ENCODE assay signal across 15 cellular contexts in the genomic region with DNA sequence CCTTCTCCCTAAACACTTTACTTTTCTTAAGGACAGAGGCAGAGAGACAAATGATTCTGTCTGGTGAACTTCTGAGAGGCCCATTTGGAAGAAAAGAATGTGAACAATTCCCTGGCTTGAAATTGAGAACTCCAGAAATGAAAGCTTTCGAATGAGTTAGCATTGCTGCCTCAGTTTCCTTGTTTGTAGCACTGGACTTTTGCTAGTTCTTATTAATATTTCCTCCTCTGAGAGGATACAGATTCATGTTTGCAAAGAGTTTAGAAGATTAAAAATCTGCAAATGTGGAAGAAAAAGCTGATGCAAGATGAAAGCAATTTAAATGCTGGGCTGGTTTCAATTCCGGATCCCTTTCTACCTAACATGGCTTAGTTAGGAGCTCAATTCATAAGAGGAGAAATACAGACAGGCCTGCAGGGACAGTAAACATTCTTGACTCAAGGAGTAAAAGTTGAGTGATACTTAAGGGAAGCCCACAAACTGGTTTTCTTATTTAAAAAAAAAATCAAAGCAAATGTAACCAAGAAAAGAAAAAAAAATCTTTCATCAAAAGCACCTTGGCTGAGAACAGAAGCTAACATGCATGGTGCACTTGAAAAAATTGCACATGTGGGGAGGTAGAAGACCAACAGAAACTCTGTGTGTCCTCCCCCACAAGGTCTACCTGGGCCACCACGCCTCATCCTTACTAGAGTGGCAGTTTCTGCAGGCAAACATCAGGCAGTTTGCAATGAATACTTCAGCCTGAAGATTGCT. TPM values are rescaled to one million over a fixed set of nuclear protein-coding genes. Genes with fewer than 3 reads are reported as not detected.
A peak's percentile ranks its signal among the peaks of the same experiment; 100 is the strongest.
DNase-seq lines count a peak whose midpoint lies in the region; ATAC-seq and TF ChIP-seq lines count a peak whose summit lies in the region.
"Had no signal": no experiment of that assay in that cellular context is flagged by ENCODE, and none has a peak within 500 bp of the region (broad histone marks: within the 10 kb centered on the region; RNA-seq: fewer than 3 reads in every experiment).

No MANE protein-coding gene starts in this region.

- ATAC-seq in left cardiac atrium (no peak), left colon (peak; percentile 9)

- peaks cover 17% of the 10 kb centered on the region for H3K4me1 ChIP-seq in left ventricle myocardium inferior

- H3K4me3 Mint-ChIP-seq in type B pancreatic cell = peak overlapping the region; percentile 4

- H3K9ac ChIP-seq in SK-N-MC (ENCODE audit: insufficient read length) = peak overlapping the region; percentile 43

- no peak overlapping the region for H3K4me3 ChIP-seq in left ventricle myocardium inferior
- H3K4me3 ChIP-seq in SK-N-MC = no peak overlapping the region; the same call in 1 of the 2 replicates

- TF ChIP-seq CTCF in left ventricle myocardium inferior (IDR thresholded peaks at IDR 0.05; ENCODE audit: borderline replicate concordance) = no peak
- no peak for TF ChIP-seq CTCF in type B pancreatic cell (conservative IDR thresholded peaks at IDR 0.05)
- no peak for TF ChIP-seq CTCF in GM20000 (IDR thresholded peaks at IDR 0.05; ENCODE audit: extremely low read depth, missing control alignments)

- DNase-seq in left ventricle myocardium inferior = no peak
- DNase-seq in left cardiac atrium = no peak
- no peak for DNase-seq in SK-N-MC (ENCODE audit: low read depth, low spot score)
- no peak for DNase-seq in left colon
- no peak for DNase-seq in type B pancreatic cell (ENCODE audit: extremely low spot score, unreplicated experiment)
- DNase-seq in GM20000 (ENCODE audit: low spot score) = no peak
- no peak for DNase-seq in glomerular visceral epithelial cell (ENCODE audit: extremely low spot score)
- DNase-seq in stimulated activated CD4-positive, alpha-beta T cell treated with anti-CD3 and anti-CD28 coated beads, Interleukin-4, amount 100 ng/mL, for 24 hours = no peak
- DNase-seq: activated CD4-positive, CD25-positive, alpha-beta regulatory T cell; effector CD8-positive, alpha-beta T cell; head of caudate nucleus; KG1; NCI-H748 treated with DMSO at 0.1 percent for 48 hours had no signal

- H3K27me3 ChIP-seq in left ventricle myocardium inferior (ENCODE audit: low read depth) = peaks cover 34% of the 10 kb centered on the region

- H3K36me3 Mint-ChIP-seq in type B pancreatic cell = peaks cover 3% of the 10 kb centered on the region

- H3K27ac ChIP-seq in left ventricle myocardium inferior (replicated peaks) (peak overlapping the region; percentile 47), SK-N-MC (peak overlapping the region; percentile 62; the same call in 1 of the 2 replicates)
- H3K27ac ChIP-seq: neutrophil had no signal

- H3K9me3 ChIP-seq in left ventricle myocardium inferior (replicated peaks) = no peaks in the 10 kb centered on the region
- no peaks in the 10 kb centered on the region for H3K9me3 ChIP-seq in SK-N-MC (ENCODE audit: low read depth, low read length)
- H3K9me3 ChIP-seq: neutrophil had no signal

- peaks cover 4% of the 10 kb centered on the region for H3K27me3 Mint-ChIP-seq in type B pancreatic cell

- H3K9me3 Mint-ChIP-seq in type B pancreatic cell = no peaks in the 10 kb centered on the region

- intact Hi-C loops in left ventricle myocardium inferior (cut with micrococcal nuclease) = no loop called here
- intact Hi-C loops in left cardiac atrium (cut with DNase I) = loop anchor here in 1 of 2 donors (10.0 kb wide), 1 partner anchor 53 kb away; no protein-coding TSS in a partner anchor
- intact Hi-C loops in left colon (cut with DNase I, micrococcal nuclease) = no loop called here

- peak overlapping the region; percentile 83 for H3K27ac Mint-ChIP-seq in type B pancreatic cell

- peaks cover 17% of the 10 kb centered on the region for H3K4me1 Mint-ChIP-seq in type B pancreatic cell (ENCODE audit: unreplicated experiment)

- H3K36me3 ChIP-seq in left ventricle myocardium inferior (no peaks in the 10 kb centered on the region), SK-N-MC (ENCODE audit: insufficient read depth, low read length) (no peaks in the 10 kb centered on the region)
- H3K36me3 ChIP-seq: neutrophil had no signal

RNA-seq across cellular contexts. Expression of a gene that starts 27.1 kb away (rescaled TPM):
- total RNA-seq in left ventricle myocardium inferior = not detected
- not detected for total RNA-seq in left cardiac atrium
- total RNA-seq in left colon = 10 to 100 TPM; 40.6 to 42.8 TPM
- 10.6 and 19.0 TPM in 2 replicates for total RNA-seq in type B pancreatic cell (ENCODE audit: low replicate concordance)
- total RNA-seq: lower leg skin had no signal

Comparison
In these comparisons a context has a peak if more than half of its experiments do, and no peak if none do; other contexts are left out.
1. RNA of a gene that starts 27.1 kb away (total RNA-seq): 40.6 to 42.8 TPM in left colon and 10.6 to 19.0 TPM in type B pancreatic cell; not detected in left ventricle myocardium inferior (single experiment) and not detected in left cardiac atrium; every median in the first group is over 10 times any median in the second.